In the genomic region with DNA sequence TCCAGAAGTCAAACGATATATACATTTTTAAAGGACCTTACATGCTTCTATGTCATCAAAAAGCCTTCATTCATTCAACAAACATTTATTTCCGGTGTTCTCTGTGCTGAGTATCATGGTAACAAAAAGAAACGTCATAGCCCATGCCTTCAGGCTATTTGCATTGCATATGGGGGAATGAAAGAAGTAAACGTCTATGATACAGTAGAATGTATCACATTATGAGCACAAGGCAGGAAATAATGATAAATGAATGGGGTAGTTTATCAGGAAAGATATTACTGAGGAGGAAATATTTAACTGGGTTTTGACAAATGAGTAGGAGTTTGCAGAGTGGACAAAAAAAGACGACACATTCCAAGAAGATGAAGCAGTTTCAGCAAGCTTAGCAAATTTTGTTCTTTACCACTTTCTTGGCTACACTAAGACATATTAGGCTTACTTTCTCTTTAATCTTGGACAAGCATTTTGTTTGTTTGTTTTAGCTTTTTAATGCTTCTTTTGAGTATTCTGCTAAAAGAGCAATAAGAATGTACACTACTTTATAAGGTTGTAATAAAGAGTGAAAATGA, we compare ENCODE assay signal across 1 cellular context.
A peak's percentile ranks its signal among the peaks of the same experiment; 100 is the strongest.
TF ChIP-seq lines count a peak whose summit lies in the region.

No MANE protein-coding gene starts in this region.

TF ChIP-seq in HepG2, 621 proteins besides CTCF, POLR2A, EP300 and RAD21:
- TF ChIP-seq MAFF (IDR thresholded peaks at IDR 0.05; ENCODE audit: low read depth, low read length) = 0 out of 2 replicates have a peak, but pooled peaks have one; percentile 50
- TF ChIP-seq MAFK (conservative IDR thresholded peaks at IDR 0.05 in 1 of 2, IDR thresholded peaks at IDR 0.05 in 1 of 2; ENCODE audit: low read length in 2 of 2) = peak; percentile 24 to 60; a peak in 3 of 4 replicates
- TF ChIP-seq ZNF670 (CRISPR knock-in tag; IDR thresholded peaks at IDR 0.05; ENCODE audit: borderline replicate concordance) = no peak
